8 cellular contexts compared by ENCODE assay signal in the genomic region with DNA sequence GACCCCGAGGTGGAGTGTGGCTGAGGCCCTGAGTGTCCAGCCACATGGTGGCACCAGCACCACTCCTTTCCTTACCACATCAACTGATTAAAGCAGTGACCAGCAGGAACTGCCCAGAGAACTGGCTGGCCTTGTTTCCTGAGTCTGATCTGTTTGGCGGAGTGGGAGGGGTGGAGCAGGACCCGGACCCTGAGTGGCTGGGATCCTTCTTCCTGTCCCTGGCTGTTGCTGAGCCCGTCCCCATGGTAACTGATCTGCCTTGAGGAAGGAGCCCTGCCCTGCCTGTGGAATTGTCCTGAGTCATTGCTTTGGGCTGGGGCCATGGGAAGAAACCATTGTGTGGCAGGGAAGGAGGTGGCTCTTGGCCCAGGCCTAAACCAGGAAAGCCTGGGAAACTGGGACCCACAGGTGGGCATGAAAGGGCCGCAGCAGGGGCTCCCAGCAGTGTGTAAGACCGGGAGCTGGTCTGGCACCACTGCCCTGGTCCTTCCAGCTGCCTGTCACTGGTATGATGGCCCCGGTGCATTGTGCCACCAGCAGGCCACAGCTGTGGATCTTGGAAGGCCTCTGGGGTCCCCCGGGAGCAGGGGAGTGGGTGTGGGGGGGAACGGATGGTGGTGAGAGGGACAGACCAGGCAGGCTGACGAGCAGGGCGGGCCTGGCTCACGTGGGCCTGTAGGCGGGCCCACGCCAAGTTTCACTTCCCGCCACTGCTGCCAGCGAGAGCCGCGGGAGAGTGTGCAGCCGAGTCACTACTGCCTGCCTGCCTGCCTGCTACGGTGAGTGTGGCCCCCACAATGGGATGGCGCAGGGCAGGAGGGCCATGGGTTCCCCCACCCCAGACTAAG. TPM values are rescaled to one million over a fixed set of nuclear protein-coding genes. Genes with fewer than 3 reads are reported as not detected.
DNase-seq lines count a peak whose midpoint lies in the region; ATAC-seq, FAIRE-seq and TF ChIP-seq lines count a peak whose summit lies in the region.

No MANE protein-coding gene starts in this region.

- TF ChIP-seq RAD21 in A549 (conservative IDR thresholded peaks at IDR 0.05 in 1 of 2, IDR thresholded peaks at IDR 0.05 in 1 of 2) = peak; percentile 75

- H3K27me3 ChIP-seq in keratinocyte (ENCODE audit: control insufficient read depth, extremely low read depth, insufficient read depth, low read length) = no peaks in the 10 kb centered on the region

- H3K4me3 ChIP-seq in A549 (peak overlapping the region; percentile 37), keratinocyte (ENCODE audit: control insufficient read depth in 2 of 3, extremely low read depth in 1 of 3, insufficient read depth in 2 of 3, low read depth in 1 of 3, low read length in 3 of 3) (peak overlapping the region; percentile 35 to 64 (median 56))

- H2AFZ ChIP-seq in keratinocyte (ENCODE audit: control insufficient read depth, low read length) = peak overlapping the region; percentile 38

- peak; percentile 58 for TF ChIP-seq POLR2A in A549 (IDR thresholded peaks at IDR 0.05; ENCODE audit: low read length)

- H3K4me1 ChIP-seq in A549 (peaks cover 52% of the 10 kb centered on the region), keratinocyte (ENCODE audit: control insufficient read depth, extremely low read depth, insufficient read depth, low read length) (peaks cover 31% of the 10 kb centered on the region)

- FAIRE-seq in A549 (lab: Jason Lieb, UNC) (no peak), keratinocyte (lab: Jason Lieb, UNC) (peak; percentile 89)

- H3K79me2 ChIP-seq in keratinocyte (ENCODE audit: control insufficient read depth, insufficient read depth, low read length) = peaks cover 40% of the 10 kb centered on the region

- H3K27ac ChIP-seq in A549 (peak overlapping the region; percentile 96 to 99), keratinocyte (ENCODE audit: control insufficient read depth, insufficient read depth, low read length) (peak overlapping the region; percentile 98)

- ATAC-seq in A549 = peak; percentile 90 to 93
- ATAC-seq in GM18519 (IDR thresholded peaks at IDR 0.05; ENCODE audit: low FRiP score, unreplicated experiment) = peak; percentile 56
- ATAC-seq in HG03039 (IDR thresholded peaks at IDR 0.05; ENCODE audit: unreplicated experiment) = peak; percentile 64

- peak; percentile 60 for TF ChIP-seq CTCF in A549 (IDR thresholded peaks at IDR 0.05)
- TF ChIP-seq CTCF in keratinocyte (optimal IDR thresholded peaks at IDR 0.05 in 1 of 3, IDR thresholded peaks at IDR 0.05 in 1 of 3, conservative IDR thresholded peaks at IDR 0.05 in 1 of 3; ENCODE audit: extremely low read depth in 1 of 3, insufficient read depth in 2 of 3, low read length in 3 of 3) = peak in 2 of 3 experiments; percentile 55 to 62

- H3K9me1 ChIP-seq in keratinocyte (ENCODE audit: control insufficient read depth, extremely low read depth, insufficient read depth, low read length) = no peaks in the 10 kb centered on the region

- WGBS in A549 (ENCODE audit: missing lambda C conversion rate) = 0% methylated on average over 5 of the region's 21 CpGs

- dilution Hi-C loops in keratinocyte (cut with MboI; ENCODE audit: extremely low pct_ligation_motif_present, low sequenced_read_pairs) = no loop called here

- H3K9me3 ChIP-seq in A549 = no peaks in the 10 kb centered on the region
- H3K9me3 ChIP-seq in keratinocyte (ENCODE audit: control insufficient read depth, low read depth, low read length) = no peaks in the 10 kb centered on the region

- POLR2A ChIA-PET in A549 (lab: Yijun Ruan, JAX) = no interaction called here

- H3K4me2 ChIP-seq in A549 (peak overlapping the region; percentile 91), keratinocyte (ENCODE audit: control insufficient read depth, extremely low read depth, insufficient read depth, low read depth, low read length) (peak overlapping the region; percentile 63)

- peak overlapping the region; percentile 93 for H3K9ac ChIP-seq in keratinocyte (ENCODE audit: control insufficient read depth, extremely low read depth, insufficient read depth, low read length)

- H4K20me1 ChIP-seq in keratinocyte (ENCODE audit: control insufficient read depth, extremely low read depth, insufficient read depth, low read length) = no peaks in the 10 kb centered on the region

- CTCF ChIA-PET in A549 (lab: Yijun Ruan, JAX) = interaction anchor here (0.6 to 4.4 kb wide), 8 partner anchors 12 to 199 kb away, joined by 3 to 39 read pairs (median 5); no protein-coding TSS in a partner anchor

- DNase-seq in A549 (ENCODE audit: low read depth in 1 of 2, low spot score in 1 of 2) (peak; percentile 97 to 98), NCI-H2196 treated with DMSO at 0.1 percent for 48 hours (lab: John Stamatoyannopoulos, UW; ENCODE audit: unreplicated experiment) (peak; percentile 93), cerebellum (ENCODE audit: low spot score) (peak; percentile 97), keratinocyte (ENCODE audit: low read depth, low spot score) (peak; percentile 95)
- DNase-seq in activated CD4-positive, CD25-positive, alpha-beta regulatory T cell treated with anti-CD3 and anti-CD28 coated beads, Interleukin-2, amount 50 U/mL, for 72 hours = peak; percentile 81
- DNase-seq in stimulated activated CD4-positive, alpha-beta T cell treated with anti-CD3 and anti-CD28 coated beads, Interleukin-12 subunit alpha, Interleukin-12 subunit beta, amount 100 ng/mL, for 4 hours = peak; percentile 78

- H3K36me3 ChIP-seq in keratinocyte (ENCODE audit: control insufficient read depth in 2 of 2, extremely low read depth in 1 of 2, insufficient read depth in 2 of 2, low read length in 2 of 2) = peaks cover 11 to 35% of the 10 kb centered on the region in 2 experiments

- no peak for TF ChIP-seq EP300 in A549 (IDR thresholded peaks at IDR 0.05)

RNA-seq across cellular contexts. Expression of a gene that starts 19.2 kb away (rescaled TPM):
- polyA plus RNA-seq in A549 (2011; rRNA removed) (8.5 and 9.4 TPM in 2 replicates), A549 (2017; fragmentation: RNase III; extraction: RNeasy Plus Mini Kit Qiagen cat#74134 plus additional on column Dnase treatment) (5.8 to 6.6 TPM (median 6.1 TPM) in 3 replicates), keratinocyte (8.6 to 9.7 TPM (median 9.1 TPM) in 3 replicates)
- polyA plus RNA-seq in A549 (2012; cell fraction: cytosol; rRNA removed) = 8.6 and 8.9 TPM in 2 replicates
- polyA plus RNA-seq in A549 (2012; cell fraction: nucleus; rRNA removed) = 21.4 and 21.5 TPM in 2 replicates
- 12.5 and 13.1 TPM in 2 replicates for polyA minus RNA-seq in A549 (2011; rRNA and poly(A)+ RNA removed)
- total RNA-seq in cerebellum = 7.3 TPM
- polyA plus RNA-seq in keratinocyte (2011; ENCODE audit: low read depth) = 2.1 TPM
- polyA plus RNA-seq in keratinocyte (2011; cell fraction: cytosol; rRNA removed) = 7.6 and 9.1 TPM in 2 replicates
- polyA plus RNA-seq in keratinocyte (2011; cell fraction: nucleus; rRNA removed) = 13.1 and 13.9 TPM in 2 replicates
- polyA plus RNA-seq in keratinocyte (2012; ENCODE audit: low replicate concordance) = 5.1 and 8.2 TPM in 2 replicates
- polyA minus RNA-seq in keratinocyte = 10.4 to 15.1 TPM (median 15.0 TPM) in 3 replicates
- polyA minus RNA-seq in keratinocyte (2011; cell fraction: cytosol; rRNA and poly(A)+ RNA removed) = 7.1 TPM
- 6.3 and 11.2 TPM in 2 replicates for polyA minus RNA-seq in keratinocyte (2011; cell fraction: nucleus; rRNA and poly(A)+ RNA removed)

RNA-seq across cellular contexts. Expression of a gene that starts 25.7 kb away (rescaled TPM):
- polyA plus RNA-seq in A549 (2011; rRNA removed) (139 and 303 TPM in 2 replicates), A549 (2017; fragmentation: RNase III; extraction: RNeasy Plus Mini Kit Qiagen cat#74134 plus additional on column Dnase treatment) (417 to 485 TPM (median 420 TPM) in 3 replicates), keratinocyte (190 to 418 TPM (median 306 TPM) in 3 replicates)
- 117 and 193 TPM in 2 replicates for polyA plus RNA-seq in A549 (2012; cell fraction: cytosol; rRNA removed)
- polyA plus RNA-seq in A549 (2012; cell fraction: nucleus; rRNA removed) = 29.3 and 61.3 TPM in 2 replicates
- polyA minus RNA-seq in A549 (2011; rRNA and poly(A)+ RNA removed) = 10.5 and 15.8 TPM in 2 replicates
- 83.0 TPM for total RNA-seq in cerebellum
- 59.2 TPM for polyA plus RNA-seq in keratinocyte (2011; ENCODE audit: low read depth)
- 291 and 312 TPM in 2 replicates for polyA plus RNA-seq in keratinocyte (2011; cell fraction: cytosol; rRNA removed)
- polyA plus RNA-seq in keratinocyte (2011; cell fraction: nucleus; rRNA removed) = 60.6 and 110 TPM in 2 replicates
- polyA plus RNA-seq in keratinocyte (2012; ENCODE audit: low replicate concordance) = 311 and 566 TPM in 2 replicates
- 2.3 to 21.0 TPM (median 11.6 TPM) in 3 replicates for polyA minus RNA-seq in keratinocyte
- polyA minus RNA-seq in keratinocyte (2011; cell fraction: cytosol; rRNA and poly(A)+ RNA removed) = 84.6 TPM
- 6.3 and 9.9 TPM in 2 replicates for polyA minus RNA-seq in keratinocyte (2011; cell fraction: nucleus; rRNA and poly(A)+ RNA removed)

RNA-seq across cellular contexts. Expression of a gene that starts 25.8 kb away (rescaled TPM):
- polyA plus RNA-seq in A549 (2011; rRNA removed) = 19.8 and 22.9 TPM in 2 replicates
- 26.0 and 26.1 TPM in 2 replicates for polyA plus RNA-seq in A549 (2012; cell fraction: cytosol; rRNA removed)
- polyA plus RNA-seq in A549 (2012; cell fraction: nucleus; rRNA removed) = 17.5 and 19.2 TPM in 2 replicates
- polyA plus RNA-seq in A549 (2017; fragmentation: RNase III; extraction: RNeasy Plus Mini Kit Qiagen cat#74134 plus additional on column Dnase treatment) = 24.6 to 26.7 TPM (median 25.7 TPM) in 3 replicates
- polyA minus RNA-seq in A549 (2011; rRNA and poly(A)+ RNA removed) = 11.1 and 14.0 TPM in 2 replicates
- 6.0 TPM for total RNA-seq in cerebellum
- polyA plus RNA-seq in keratinocyte = 27.9 to 28.8 TPM (median 28.4 TPM) in 3 replicates
- 13.6 TPM for polyA plus RNA-seq in keratinocyte (2011; ENCODE audit: low read depth)
- polyA plus RNA-seq in keratinocyte (2011; cell fraction: cytosol; rRNA removed) = 18.9 and 21.4 TPM in 2 replicates
- 20.3 and 22.1 TPM in 2 replicates for polyA plus RNA-seq in keratinocyte (2011; cell fraction: nucleus; rRNA removed)
- polyA plus RNA-seq in keratinocyte (2012; ENCODE audit: low replicate concordance) = 14.3 and 21.5 TPM in 2 replicates
- 14.3 to 24.7 TPM (median 19.8 TPM) in 3 replicates for polyA minus RNA-seq in keratinocyte
- polyA minus RNA-seq in keratinocyte (2011; cell fraction: cytosol; rRNA and poly(A)+ RNA removed) = 15.3 TPM
- polyA minus RNA-seq in keratinocyte (2011; cell fraction: nucleus; rRNA and poly(A)+ RNA removed) = 5.0 and 8.2 TPM in 2 replicates

RNA-seq across cellular contexts. Expression of a gene that starts 35.9 kb away (rescaled TPM):
- 10.0 and 12.6 TPM in 2 replicates for polyA plus RNA-seq in A549 (2011; rRNA removed)
- polyA plus RNA-seq in A549 (2012; cell fraction: cytosol; rRNA removed) = 11.8 and 15.0 TPM in 2 replicates
- polyA plus RNA-seq in A549 (2012; cell fraction: nucleus; rRNA removed) = 87.1 and 98.2 TPM in 2 replicates
- 16.7 to 20.9 TPM (median 20.5 TPM) in 3 replicates for polyA plus RNA-seq in A549 (2017; fragmentation: RNase III; extraction: RNeasy Plus Mini Kit Qiagen cat#74134 plus additional on column Dnase treatment)
- 27.0 and 33.1 TPM in 2 replicates for polyA minus RNA-seq in A549 (2011; rRNA and poly(A)+ RNA removed)
- 85.4 TPM for total RNA-seq in cerebellum
- 67.5 to 124 TPM (median 83.0 TPM) in 3 replicates for polyA plus RNA-seq in keratinocyte
- 78.3 TPM for polyA plus RNA-seq in keratinocyte (2011; ENCODE audit: low read depth)
- polyA plus RNA-seq in keratinocyte (2011; cell fraction: cytosol; rRNA removed) = 15.3 and 27.8 TPM in 2 replicates
- 412 and 505 TPM in 2 replicates for polyA plus RNA-seq in keratinocyte (2011; cell fraction: nucleus; rRNA removed)
- polyA plus RNA-seq in keratinocyte (2012; ENCODE audit: low replicate concordance) = 67.7 and 78.5 TPM in 2 replicates
- polyA minus RNA-seq in keratinocyte = 149 to 232 TPM (median 170 TPM) in 3 replicates
- polyA minus RNA-seq in keratinocyte (2011; cell fraction: cytosol; rRNA and poly(A)+ RNA removed) = 90.0 TPM
- 318 and 338 TPM in 2 replicates for polyA minus RNA-seq in keratinocyte (2011; cell fraction: nucleus; rRNA and poly(A)+ RNA removed)

RNA-seq across cellular contexts. Expression of a gene that starts 38.2 kb away (rescaled TPM):
- polyA plus RNA-seq in A549 (2011; rRNA removed) (94.3 and 104 TPM in 2 replicates), A549 (2017; fragmentation: RNase III; extraction: RNeasy Plus Mini Kit Qiagen cat#74134 plus additional on column Dnase treatment) (86.8 to 90.1 TPM (median 87.5 TPM) in 3 replicates), keratinocyte (94.4 to 159 TPM (median 95.5 TPM) in 3 replicates)
- polyA plus RNA-seq in A549 (2012; cell fraction: cytosol; rRNA removed) = 150 and 186 TPM in 2 replicates
- polyA plus RNA-seq in A549 (2012; cell fraction: nucleus; rRNA removed) = 107 and 157 TPM in 2 replicates
- polyA minus RNA-seq in A549 (2011; rRNA and poly(A)+ RNA removed) = 97.4 and 118 TPM in 2 replicates
- 39.5 TPM for total RNA-seq in cerebellum
- polyA plus RNA-seq in keratinocyte (2011; ENCODE audit: low read depth) = 15.8 TPM
- polyA plus RNA-seq in keratinocyte (2011; cell fraction: cytosol; rRNA removed) = 123 and 181 TPM in 2 replicates
- polyA plus RNA-seq in keratinocyte (2011; cell fraction: nucleus; rRNA removed) = 73.3 and 94.4 TPM in 2 replicates
- polyA plus RNA-seq in keratinocyte (2012; ENCODE audit: low replicate concordance) = 62.3 and 188 TPM in 2 replicates
- polyA minus RNA-seq in keratinocyte = 120 to 289 TPM (median 147 TPM) in 3 replicates
- 189 TPM for polyA minus RNA-seq in keratinocyte (2011; cell fraction: cytosol; rRNA and poly(A)+ RNA removed)
- 35.5 and 38.2 TPM in 2 replicates for polyA minus RNA-seq in keratinocyte (2011; cell fraction: nucleus; rRNA and poly(A)+ RNA removed)

Comparison
In these comparisons a context has a peak if more than half of its experiments do, and no peak if none do; other contexts are left out.
1. Peak in every context shown above with its lines: DNase-seq, ATAC-seq, H3K4me3 ChIP-seq and H3K27ac ChIP-seq.